Comparison of ENCODE assay signal across 8 cellular contexts in genomic region chr14:103562135-103562384, GRCh38. TPM values are rescaled to one million over a fixed set of nuclear protein-coding genes. Genes with fewer than 3 reads are reported as not detected.
DNase-seq lines count a peak whose midpoint lies in the region; ATAC-seq and TF ChIP-seq lines count a peak whose summit lies in the region.

No MANE protein-coding gene starts in this region.

- TF ChIP-seq CTCF in left lung (IDR thresholded peaks at IDR 0.05) (no peak), tibial nerve (IDR thresholded peaks at IDR 0.05) (no peak)

- H3K27ac ChIP-seq in left lung, result peak overlapping the region; percentile 93 to 97
- peak overlapping the region; percentile 83 to 95 (median 92) for H3K27ac ChIP-seq in tibial nerve

- intact Hi-C loops in left lung (cut with DNase I), result no loop called here

- peak overlapping the region; percentile 81 to 99 for H3K4me3 ChIP-seq in left lung
- H3K4me3 ChIP-seq in tibial nerve, result peak overlapping the region; percentile 91 to 99 (median 98)

- no peaks in the 10 kb centered on the region for H3K9me3 ChIP-seq in left lung
- no peaks in the 10 kb centered on the region for H3K9me3 ChIP-seq in tibial nerve

- ATAC-seq in HG03457 (IDR thresholded peaks at IDR 0.05; ENCODE audit: unreplicated experiment) (peak; percentile 26), left lung (no peak)

- H3K36me3 ChIP-seq in left lung (peaks cover 0 to 31% of the 10 kb centered on the region in 2 donors), tibial nerve (peaks cover 0 to 17% (median 0%) of the 10 kb centered on the region in 3 donors)

- H3K27me3 ChIP-seq in left lung (no peaks in the 10 kb centered on the region), tibial nerve (no peaks in the 10 kb centered on the region)

- WGBS in tibial nerve, 2 donors, result 0 to 2% methylated on average over 12 to 19 of the region's 24 CpGs

- H3K4me1 ChIP-seq in left lung (peaks cover 17 to 78% of the 10 kb centered on the region in 2 donors), tibial nerve (peaks cover 4 to 84% (median 49%) of the 10 kb centered on the region in 4 donors)

- TF ChIP-seq EP300 in tibial nerve (IDR thresholded peaks at IDR 0.05), result no peak

- peak; percentile 45 for DNase-seq in GM19240 (ENCODE audit: insufficient read length, low spot score)
- peak; percentile 37 for DNase-seq in amniotic epithelial cell (ENCODE audit: low read depth)
- no peak for DNase-seq in left lung
- DNase-seq in tibial nerve (ENCODE audit: low spot score in 2 of 2), result no peak
- no peak for DNase-seq in 8988T
- DNase-seq in DMS 273 treated with DMSO at 0.1 percent for 48 hours (lab: John Stamatoyannopoulos, UW), result no peak
- DNase-seq in hippocampal formation (lab: John Stamatoyannopoulos, UW), result no peak

- TF ChIP-seq POLR2A in tibial nerve (IDR thresholded peaks at IDR 0.05), result no peak

RNA-seq across cellular contexts. Expression of gene BAG5, which starts 0.4 kb away (rescaled TPM):
- 10 to 100 TPM; 22.7 to 26.3 TPM for total RNA-seq in left lung
- 10 to 100 TPM; 26.1 to 36.5 (median 31.7) TPM for total RNA-seq in tibial nerve

RNA-seq across cellular contexts. Expression of gene COA8, which starts 0.7 kb away (rescaled TPM):
- total RNA-seq in left lung (10 to 100 TPM; 35.1 to 35.6 TPM), tibial nerve (10 to 100 TPM in 3 of 4 donors, 1 to 10 TPM in 1; 7.2 to 31.6 (median 12.3) TPM)

RNA-seq across cellular contexts. Expression of gene TRMT61A, which starts 33.1 kb away (rescaled TPM):
- total RNA-seq in left lung (10 to 100 TPM in 1 of 2 donors, 1 to 10 TPM in 1; 8.6 to 12.6 TPM), tibial nerve (10 to 100 TPM; 17.9 to 32.4 (median 22.4) TPM)

RNA-seq across cellular contexts. Expression of gene CKB, which starts 39.4 kb away (rescaled TPM):
- total RNA-seq in left lung, result 100 to 1,000 TPM; 129 to 272 TPM
- 100 to 1,000 TPM in 3 of 4 donors, 10 to 100 TPM in 1; 75.6 to 249 (median 141) TPM for total RNA-seq in tibial nerve

Comparison
In these comparisons a context has a peak if more than half of its experiments do, and no peak if none do; other contexts are left out.
1. DNase-seq: peak in GM19240 (single experiment) and amniotic epithelial cell (single experiment); none in left lung (0 of 2), tibial nerve (0 of 2), 8988T (single experiment), DMS 273 treated with DMSO at 0.1 percent for 48 hours (single experiment) and hippocampal formation (0 of 2).